ENCODE assay signal across 8 cellular contexts in genomic region chr17:39462644-39463375, GRCh38. TPM values are rescaled to one million over a fixed set of nuclear protein-coding genes. Genes with fewer than 3 reads are reported as not detected.
A peak's percentile ranks its signal among the peaks of the same experiment; 100 is the strongest.
DNase-seq lines count a peak whose midpoint lies in the region; ATAC-seq, FAIRE-seq and TF ChIP-seq lines count a peak whose summit lies in the region.

No MANE protein-coding gene starts in this region.

- peak overlapping the region; percentile 87 for H3K4me3 Mint-ChIP-seq in activated CD4-positive, alpha-beta memory T cell treated with anti-CD3 and anti-CD28 coated beads, Interleukin-2, amount 10 ng/mL, durations not matched to agents 7 days and 5 days
- peak overlapping the region; percentile 100 for H3K4me3 Mint-ChIP-seq in progenitor cell of endocrine pancreas (ENCODE audit: low read depth)

- H3K27me3 ChIP-seq in AG04450 (ENCODE audit: control insufficient read depth, insufficient read depth, low read length), result no peaks in the 10 kb centered on the region
- no peaks in the 10 kb centered on the region for H3K27me3 ChIP-seq in HAP-1 (ENCODE audit: low read depth)
- H3K27me3 ChIP-seq in left ventricle myocardium inferior (ENCODE audit: low read depth), result no peaks in the 10 kb centered on the region

- intact Hi-C loops in left ventricle myocardium inferior (cut with micrococcal nuclease), result no loop called here

- TF ChIP-seq CTCF in AG04450 (IDR thresholded peaks at IDR 0.05; ENCODE audit: low read depth, low read length), result no peak
- TF ChIP-seq CTCF in left ventricle myocardium inferior (IDR thresholded peaks at IDR 0.05; ENCODE audit: borderline replicate concordance), result no peak
- no peak for TF ChIP-seq CTCF in progenitor cell of endocrine pancreas (IDR thresholded peaks at IDR 0.05; ENCODE audit: unreplicated experiment)

- H3K27ac ChIP-seq in AG04450 (ENCODE audit: low read depth, low read length) (no peak overlapping the region), left ventricle myocardium inferior (replicated peaks) (peak overlapping the region; percentile 97)

- H3K36me3 ChIP-seq in HAP-1 (replicated peaks) (peaks cover 10% of the 10 kb centered on the region), left ventricle myocardium inferior (no peaks in the 10 kb centered on the region)

- H3K27me3 Mint-ChIP-seq in activated CD4-positive, alpha-beta memory T cell treated with anti-CD3 and anti-CD28 coated beads, Interleukin-2, amount 10 ng/mL, durations not matched to agents 7 days and 5 days, result no peaks in the 10 kb centered on the region
- H3K27me3 Mint-ChIP-seq in progenitor cell of endocrine pancreas, result no peaks in the 10 kb centered on the region

- no peak for ATAC-seq in HG02798 (IDR thresholded peaks at IDR 0.05; ENCODE audit: poor library complexity, unreplicated experiment)

- no peak for FAIRE-seq in GM19239 (lab: Jason Lieb, UNC)

- peaks cover 39% of the 10 kb centered on the region for H3K36me3 Mint-ChIP-seq in activated CD4-positive, alpha-beta memory T cell treated with anti-CD3 and anti-CD28 coated beads, Interleukin-2, amount 10 ng/mL, durations not matched to agents 7 days and 5 days (ENCODE audit: low read depth)
- H3K36me3 Mint-ChIP-seq in progenitor cell of endocrine pancreas (ENCODE audit: insufficient read depth), result peaks cover 10% of the 10 kb centered on the region

- CTCF ChIA-PET in AG04450 (lab: Charles Lee), result interaction anchor here (0.6 to 1.7 kb wide), 2 partner anchors 159 to 192 kb away, joined by 3 to 6 read pairs; no protein-coding TSS in a partner anchor
- CTCF ChIA-PET in activated CD4-positive, alpha-beta memory T cell treated with anti-CD3 and anti-CD28 coated beads, Interleukin-2, amount 10 ng/mL, durations not matched to agents 7 days and 5 days (lab: Charles Lee), result interaction anchor here (4.2 kb wide), 1 partner anchor 12 kb away, joined by 40 read pairs; the partner anchor contains the start of gene MED1

- H3K4me3 ChIP-seq in AG04450 (ENCODE audit: low read depth, low read length), result peak overlapping the region; percentile 98
- H3K4me3 ChIP-seq in HAP-1, result peak overlapping the region; percentile 79
- H3K4me3 ChIP-seq in left ventricle myocardium inferior, result peak overlapping the region; percentile 92

- H3K27ac Mint-ChIP-seq in activated CD4-positive, alpha-beta memory T cell treated with anti-CD3 and anti-CD28 coated beads, Interleukin-2, amount 10 ng/mL, durations not matched to agents 7 days and 5 days, result peak overlapping the region; percentile 93
- H3K27ac Mint-ChIP-seq in progenitor cell of endocrine pancreas, result peak overlapping the region; percentile 100

- in situ Hi-C loops in HAP-1 (cut with MboI; ENCODE audit: low sequenced_read_pairs), result no loop called here

- POLR2A ChIA-PET in AG04450 (lab: Yijun Ruan, JAX), result interaction anchor here (1.6 to 2.3 kb wide), 2 partner anchors 11 to 23 kb away, joined by 6 to 45 read pairs; partner anchors contain the start of gene MED1
- POLR2A ChIA-PET in activated CD4-positive, alpha-beta memory T cell treated with anti-CD3 and anti-CD28 coated beads, Interleukin-2, amount 10 ng/mL, durations not matched to agents 7 days and 5 days (lab: Charles Lee), result interaction anchor here (0.6 to 8.4 kb wide), 13 partner anchors 9 to 1854 kb away, joined by 3 to 251 read pairs (median 4); partner anchors contain the start of genes FBXL20, MED1, SYNRG and WIPF2

- DNase-seq in AG04450 (ENCODE audit: low read depth, low spot score) (no peak), HAP-1 (ENCODE audit: low spot score in 2 of 2) (peak in 1 of 2 experiments; percentile 29), left ventricle myocardium inferior (no peak), progenitor cell of endocrine pancreas (ENCODE audit: low spot score, unreplicated experiment) (no peak), GM19239 (ENCODE audit: insufficient read length, low spot score) (no peak)
- no peak for DNase-seq in activated CD4-positive, alpha-beta memory T cell treated with anti-CD3 and anti-CD28 coated beads, Interleukin-2, amount 10 ng/mL, durations not matched to agents 7 days and 5 days
- no peak for DNase-seq in stimulated activated naive CD4-positive, alpha-beta T cell (lab: John Stamatoyannopoulos, UW)

- H3K4me1 Mint-ChIP-seq in activated CD4-positive, alpha-beta memory T cell treated with anti-CD3 and anti-CD28 coated beads, Interleukin-2, amount 10 ng/mL, durations not matched to agents 7 days and 5 days, result peaks cover 38% of the 10 kb centered on the region
- H3K4me1 Mint-ChIP-seq in progenitor cell of endocrine pancreas (ENCODE audit: low read depth), result peaks cover 31% of the 10 kb centered on the region

- peaks cover 10% of the 10 kb centered on the region; the same call in 1 of the 2 replicates for H3K9me3 ChIP-seq in AG04450 (ENCODE audit: control insufficient read depth, insufficient read depth, low read length)
- H3K9me3 ChIP-seq in HAP-1, result no peaks in the 10 kb centered on the region
- no peaks in the 10 kb centered on the region for H3K9me3 ChIP-seq in left ventricle myocardium inferior (replicated peaks)

- H3K9me3 Mint-ChIP-seq in activated CD4-positive, alpha-beta memory T cell treated with anti-CD3 and anti-CD28 coated beads, Interleukin-2, amount 10 ng/mL, durations not matched to agents 7 days and 5 days, result no peaks in the 10 kb centered on the region
- H3K9me3 Mint-ChIP-seq in progenitor cell of endocrine pancreas (ENCODE audit: low read depth), result no peaks in the 10 kb centered on the region

- H3K4me1 ChIP-seq in HAP-1 (no peaks in the 10 kb centered on the region; the same call in none of the 2 replicates), left ventricle myocardium inferior (peaks cover 58% of the 10 kb centered on the region)

RNA-seq across cellular contexts. Expression of gene CDK12, which starts 1.5 kb away (rescaled TPM):
- 21.7 and 24.3 TPM in 2 replicates for polyA plus RNA-seq in AG04450 (2011; rRNA removed)
- 48.2 and 57.2 TPM in 2 replicates for polyA minus RNA-seq in AG04450 (2011; rRNA and poly(A)+ RNA removed)
- 10 to 100 TPM; 68.1 to 70.7 TPM for total RNA-seq in activated CD4-positive, alpha-beta memory T cell treated with anti-CD3 and anti-CD28 coated beads, Interleukin-2, amount 10 ng/mL, durations not matched to agents 7 days and 5 days
- total RNA-seq in left ventricle myocardium inferior (19.7 TPM), progenitor cell of endocrine pancreas (81.5 and 86.8 TPM in 2 replicates)

RNA-seq across cellular contexts. Expression of gene MED1, which starts 11.7 kb away (rescaled TPM):
- polyA plus RNA-seq in AG04450 (2011; rRNA removed), result 36.9 and 43.9 TPM in 2 replicates
- polyA minus RNA-seq in AG04450 (2011; rRNA and poly(A)+ RNA removed), result 38.6 and 48.5 TPM in 2 replicates
- total RNA-seq in activated CD4-positive, alpha-beta memory T cell treated with anti-CD3 and anti-CD28 coated beads, Interleukin-2, amount 10 ng/mL, durations not matched to agents 7 days and 5 days, result 10 to 100 TPM; 51.0 to 51.9 TPM
- total RNA-seq in left ventricle myocardium inferior (21.8 TPM), progenitor cell of endocrine pancreas (41.6 and 44.4 TPM in 2 replicates)
